Comparison of ENCODE assay signal across 8 cellular contexts in genomic region chr7:42911482-42912447, GRCh38. TPM values are rescaled to one million over a fixed set of nuclear protein-coding genes. Genes with fewer than 3 reads are reported as not detected.
DNase-seq lines count a peak whose midpoint lies in the region; ATAC-seq, FAIRE-seq and TF ChIP-seq lines count a peak whose summit lies in the region.

Gene C7orf25 (minus strand): TSS chr7:42912070. CDS start chr7:42910900, 1,170 bp downstream.

- peak; percentile 92 for ATAC-seq in GM18498 (IDR thresholded peaks at IDR 0.05; ENCODE audit: unreplicated experiment)
- ATAC-seq in HG02885 (IDR thresholded peaks at IDR 0.05; ENCODE audit: poor library complexity, unreplicated experiment) = peak; percentile 94

- H3K27me3 Mint-ChIP-seq in T-helper 1 cell treated with Interleukin-12 subunit alpha and Interleukin-12 subunit beta and Interleukin-4 antibody, amounts not matched to agents 30 μg/mL and 1 μg/mL, for 36 hours (ENCODE audit: low read depth) = no peaks in the 10 kb centered on the region

- H3K27ac ChIP-seq in angular gyrus (ENCODE audit: low read depth, low read length) = peak within 1 kb of the TSS; percentile 70
- peak within 1 kb of the TSS; percentile 82 to 84 for H3K27ac ChIP-seq in right atrium auricular region

- TF ChIP-seq CTCF in right atrium auricular region (IDR thresholded peaks at IDR 0.05) = peak in 1 of 2 donors; percentile 25

- peaks cover 40% of the 10 kb centered on the region for H3K36me3 Mint-ChIP-seq in T-helper 1 cell treated with Interleukin-12 subunit alpha and Interleukin-12 subunit beta and Interleukin-4 antibody, amounts not matched to agents 30 μg/mL and 1 μg/mL, for 36 hours (ENCODE audit: low read depth)

- peak; percentile 94 for FAIRE-seq in urothelium cell line (lab: Jason Lieb, UNC)

- H3K4me1 ChIP-seq in right atrium auricular region = peaks cover 0 to 16% of the 10 kb centered on the region in 2 donors

- peak within 1 kb of the TSS; percentile 87 to 94 for H3K4me3 ChIP-seq in right atrium auricular region

- H3K27me3 ChIP-seq in right atrium auricular region = no peaks in the 10 kb centered on the region

- H3K9me3 Mint-ChIP-seq in T-helper 1 cell treated with Interleukin-12 subunit alpha and Interleukin-12 subunit beta and Interleukin-4 antibody, amounts not matched to agents 30 μg/mL and 1 μg/mL, for 36 hours = no peaks in the 10 kb centered on the region

- peak within 1 kb of the TSS; percentile 83 for H3K27ac Mint-ChIP-seq in T-helper 1 cell treated with Interleukin-12 subunit alpha and Interleukin-12 subunit beta and Interleukin-4 antibody, amounts not matched to agents 30 μg/mL and 1 μg/mL, for 36 hours

- peak; percentile 90 for DNase-seq in NCI-H1694 (lab: John Stamatoyannopoulos, UW)
- peak; percentile 98 for DNase-seq in right atrium auricular region (ENCODE audit: low spot score)
- DNase-seq in pulmonary artery endothelial cell (ENCODE audit: low read depth, low spot score) = peak; percentile 79
- DNase-seq in urothelium cell line (ENCODE audit: low spot score) = peak; percentile 98

- H3K9me3 ChIP-seq in right atrium auricular region = no peaks in the 10 kb centered on the region

- H3K4me3 Mint-ChIP-seq in T-helper 1 cell treated with Interleukin-12 subunit alpha and Interleukin-12 subunit beta and Interleukin-4 antibody, amounts not matched to agents 30 μg/mL and 1 μg/mL, for 36 hours = peak within 1 kb of the TSS; percentile 92

- H3K4me1 Mint-ChIP-seq in T-helper 1 cell treated with Interleukin-12 subunit alpha and Interleukin-12 subunit beta and Interleukin-4 antibody, amounts not matched to agents 30 μg/mL and 1 μg/mL, for 36 hours (ENCODE audit: low read depth) = peaks cover 63% of the 10 kb centered on the region

- peaks cover 14% of the 10 kb centered on the region for H3K36me3 ChIP-seq in right atrium auricular region

RNA-seq across cellular contexts. Expression of gene C7orf25, which starts in this region (rescaled TPM):
- total RNA-seq in right atrium auricular region (10 to 100 TPM in 1 of 2 donors, 1 to 10 TPM in 1; 4.4 to 10.6 TPM), pulmonary artery endothelial cell (3.4 and 5.3 TPM in 2 replicates)

Comparison
In these comparisons a context has a peak if more than half of its experiments do, and no peak if none do; other contexts are left out.
1. Peak in every context shown above with its lines: DNase-seq, ATAC-seq, H3K4me3 ChIP-seq and H3K27ac ChIP-seq.